8 cellular contexts compared by ENCODE assay signal in genomic region chr19:39532233-39533002, GRCh38. TPM values are rescaled to one million over a fixed set of nuclear protein-coding genes. Genes with fewer than 3 reads are reported as not detected.
DNase-seq lines count a peak whose midpoint lies in the region; ATAC-seq and TF ChIP-seq lines count a peak whose summit lies in the region.

Gene EID2B, minus strand, starts transcription at chr19:39532852. Its CDS starts 50 bp downstream, at chr19:39532802.

- H3K9me3 ChIP-seq in muscle layer of colon (ENCODE audit: low read length): no peaks in the 10 kb centered on the region

- peaks cover 12% of the 10 kb centered on the region for H3K4me1 ChIP-seq in muscle layer of colon (ENCODE audit: insufficient read depth, low read length)

- no peak for TF ChIP-seq EP300 in Ishikawa (IDR thresholded peaks at IDR 0.05; ENCODE audit: borderline replicate concordance)

- no peaks in the 10 kb centered on the region for H3K36me3 ChIP-seq in muscle layer of colon (ENCODE audit: insufficient read depth, low read length)

- ATAC-seq in GM21619 (IDR thresholded peaks at IDR 0.05; ENCODE audit: unreplicated experiment) (peak; percentile 85), esophagus mucosa (peak; percentile 99)

- peak within 1 kb of the TSS; percentile 83 for H3K9ac ChIP-seq in muscle layer of colon (ENCODE audit: low read length)

- H3K27me3 ChIP-seq in muscle layer of colon (ENCODE audit: control insufficient read depth in 1 of 2, insufficient read depth in 2 of 2, low read length in 2 of 2): no peaks in the 10 kb centered on the region

- H3K4me3 ChIP-seq in muscle layer of colon (ENCODE audit: low read depth in 1 of 2, low read length in 2 of 2): peak within 1 kb of the TSS; percentile 48 to 94

- DNase-seq in DMS79 treated with DMSO at 0.1 percent for 48 hours (lab: John Stamatoyannopoulos, UW) (peak; percentile 97), OCI-M1 (lab: John Stamatoyannopoulos, UW) (peak; percentile 99)
- peak; percentile 93 for DNase-seq in activated T-cell treated with anti-CD3 and anti-CD28 coated beads, Interleukin-2, amount 50 U/mL, for 1 hour
- peak; percentile 84 to 89 for DNase-seq in stimulated activated CD8-positive, alpha-beta memory T cell treated with anti-CD3 and anti-CD28 coated beads, Interleukin-7, amount 100 ng/mL, for 1 hour (ENCODE audit: low read depth in 2 of 2)

- TF ChIP-seq RAD21 in Ishikawa (IDR thresholded peaks at IDR 0.05; ENCODE audit: low read depth): peak; percentile 99

- peak within 1 kb of the TSS; percentile 85 for H3K27ac ChIP-seq in muscle layer of colon (ENCODE audit: low read depth, low read length)

TF ChIP-seq in Ishikawa, 13 proteins besides CTCF, POLR2A, EP300 and RAD21:
- TF ChIP-seq MAX (IDR thresholded peaks at IDR 0.05) (peak; percentile 21; the same call in 1 of the 2 replicates), NFIC (IDR thresholded peaks at IDR 0.05) (no peak), TAF1 (IDR thresholded peaks at IDR 0.05; ENCODE audit: low read depth) (peak; percentile 69; the same call in 1 of the 2 replicates), YY1 (IDR thresholded peaks at IDR 0.05; ENCODE audit: low read depth) (peak; percentile 80), TEAD4 (IDR thresholded peaks at IDR 0.05) (no peak)

RNA-seq across cellular contexts. Expression of gene EID2B, which starts in this region (rescaled TPM):
- total RNA-seq in esophagus mucosa: 0.20 TPM

Comparison
In these comparisons a context has a peak if more than half of its experiments do, and no peak if none do; other contexts are left out.
1. Peak in every context shown above with its lines: DNase-seq, ATAC-seq, H3K4me3 ChIP-seq and H3K27ac ChIP-seq.
2. Peak in ATAC-seq in esophagus mucosa; RNA of the gene not detected or under 1 TPM.